In genomic region chr11:49851511-49851910, GRCh38 we compare ENCODE assay signal across 19 cellular contexts.
DNase-seq lines count a peak whose midpoint lies in the region; ATAC-seq and TF ChIP-seq lines count a peak whose summit lies in the region.
"Had no signal": no experiment of that assay in that cellular context is flagged by ENCODE, and none has a peak within 500 bp of the region (broad histone marks: within the 10 kb centered on the region; RNA-seq: fewer than 3 reads in every experiment).

No MANE protein-coding gene starts in this region.

- H3K36me3 ChIP-seq in GM06990 (ENCODE audit: control insufficient read depth, insufficient read depth, low read length): no peaks in the 10 kb centered on the region
- H3K36me3 ChIP-seq: BLaER1 treated with 17β-estradiol and CSF1 and Interleukin-3, amounts not matched to agents 10 nM and 100 nM had no signal

- H3K4me3 ChIP-seq in GM06990 (replicated peaks; ENCODE audit: low read depth, low read length): no peak overlapping the region
- H3K4me3 ChIP-seq: A549; BLaER1 treated with 17β-estradiol and CSF1 and Interleukin-3, amounts not matched to agents 10 nM and 100 nM had no signal

- DNase-seq in NCI-H748 (lab: John Stamatoyannopoulos, UW; ENCODE audit: unreplicated experiment): peak; percentile 15
- DNase-seq in NCI-H748 treated with DMSO at 0.1 percent for 48 hours (lab: John Stamatoyannopoulos, UW): no peak
- peak; percentile 1 for DNase-seq in GM06990 (ENCODE audit: extremely low read depth, insufficient read length)
- peak; percentile 2 for DNase-seq in RPMI8226
- DNase-seq in NCI-H774 (lab: John Stamatoyannopoulos, UW): no peak
- no peak for DNase-seq in COLO668 (lab: John Stamatoyannopoulos, UW; ENCODE audit: unreplicated experiment)
- DNase-seq: AML-193; CD4-positive, alpha-beta T cell; CD8-positive, alpha-beta T cell; COR-L47; DMS 273 treated with DMSO at 0.1 percent for 48 hours; DMS153; DMS79; DND-41; EL; GDM1 had no signal

- TF ChIP-seq CTCF in GM06990 (IDR thresholded peaks at IDR 0.05; ENCODE audit: insufficient read depth, low read length, poor library complexity, severe bottlenecking): no peak

- no peak for ATAC-seq in HG03097 (IDR thresholded peaks at IDR 0.05; ENCODE audit: low FRiP score, unreplicated experiment)
- ATAC-seq: A549; CD8-positive, alpha-beta T cell had no signal

- no peaks in the 10 kb centered on the region for H3K27me3 ChIP-seq in GM06990 (replicated peaks; ENCODE audit: control insufficient read depth, insufficient read depth, low read length)
- H3K27me3 ChIP-seq: BLaER1 treated with 17β-estradiol and CSF1 and Interleukin-3, amounts not matched to agents 10 nM and 100 nM had no signal

Comparison
In these comparisons a context has a peak if more than half of its experiments do, and no peak if none do; other contexts are left out.
1. DNase-seq: peak in NCI-H748 (single experiment), GM06990 (single experiment) and RPMI8226 (single experiment); none in NCI-H748 treated with DMSO at 0.1 percent for 48 hours (single experiment), NCI-H774 (single experiment) and COLO668 (single experiment).